ENCODE assay signal across 9 cellular contexts in genomic region chr19:19661675-19662251, GRCh38. TPM values are rescaled to one million over a fixed set of nuclear protein-coding genes. Genes with fewer than 3 reads are reported as not detected.
DNase-seq lines count a peak whose midpoint lies in the region; ATAC-seq lines count a peak whose summit lies in the region.
"Had no signal": no experiment of that assay in that cellular context is flagged by ENCODE, and none has a peak within 500 bp of the region (broad histone marks: within the 10 kb centered on the region; RNA-seq: fewer than 3 reads in every experiment).

No MANE protein-coding gene starts in this region.

- no peak overlapping the region for H2AFZ ChIP-seq in neuron (ENCODE audit: low read depth, low read length)

- ATAC-seq in GM18502 (IDR thresholded peaks at IDR 0.05; ENCODE audit: poor library complexity, unreplicated experiment) (peak; percentile 45), GM21786 (IDR thresholded peaks at IDR 0.05; ENCODE audit: unreplicated experiment) (peak; percentile 43)
- peak in 1 of 2 donors; percentile 39 for ATAC-seq in activated naive CD4-positive, alpha-beta T cell treated with anti-CD3 and anti-CD28 coated beads, Interleukin-2, amount 50 U/mL, for 72 hours

- H3K4me1 ChIP-seq in neuron (ENCODE audit: insufficient read depth, low read length), result peaks cover 17% of the 10 kb centered on the region

- no peaks in the 10 kb centered on the region for H3K9me3 ChIP-seq in neuron (ENCODE audit: low read length)
- H3K9me3 ChIP-seq: ovary had no signal

- H3K9me3 Mint-ChIP-seq in activated naive CD4-positive, alpha-beta T cell treated with anti-CD3 and anti-CD28 coated beads, Interleukin-2, amount 50 U/mL, for 72 hours, result no peaks in the 10 kb centered on the region

- peaks cover 30% of the 10 kb centered on the region in 2 donors for H3K36me3 Mint-ChIP-seq in activated naive CD4-positive, alpha-beta T cell treated with anti-CD3 and anti-CD28 coated beads, Interleukin-2, amount 50 U/mL, for 72 hours

- H3K27ac Mint-ChIP-seq in activated naive CD4-positive, alpha-beta T cell treated with anti-CD3 and anti-CD28 coated beads, Interleukin-2, amount 50 U/mL, for 72 hours, result peak overlapping the region; percentile 92 to 93

- no peaks in the 10 kb centered on the region for H3K27me3 ChIP-seq in neuron (ENCODE audit: insufficient read depth, low read length)
- H3K27me3 ChIP-seq: ovary had no signal

- DNase-seq in MV-4-11 (lab: John Stamatoyannopoulos, UW), result peak; percentile 99
- DNase-seq in activated naive CD4-positive, alpha-beta T cell treated with anti-CD3 and anti-CD28 coated beads, Interleukin-2, amount 50 U/mL, for 72 hours (ENCODE audit: low spot score in 2 of 2), result peak; percentile 49 to 55
- no peak for DNase-seq in NCI-H1930 (lab: John Stamatoyannopoulos, UW)
- DNase-seq in NCI-H1417 treated with DMSO at 0.1 percent for 48 hours (lab: John Stamatoyannopoulos, UW), result no peak
- DNase-seq in NCI-H2081 treated with DMSO at 0.1 percent for 48 hours (lab: John Stamatoyannopoulos, UW), result no peak

- peaks cover 36% of the 10 kb centered on the region for H3K36me3 ChIP-seq in neuron (ENCODE audit: insufficient read depth, low read length)
- H3K36me3 ChIP-seq: ovary had no signal

- peak overlapping the region; percentile 8 for H3K4me3 ChIP-seq in neuron (ENCODE audit: low read length)

RNA-seq across cellular contexts. Expression of gene ATP13A1, which starts 1.7 kb away (rescaled TPM):
- total RNA-seq in activated naive CD4-positive, alpha-beta T cell treated with anti-CD3 and anti-CD28 coated beads, Interleukin-2, amount 50 U/mL, for 72 hours, result 10 to 100 TPM; 35.6 to 83.0 TPM

RNA-seq across cellular contexts. Expression of gene ZNF101, which starts 6.9 kb away (rescaled TPM):
- total RNA-seq in activated naive CD4-positive, alpha-beta T cell treated with anti-CD3 and anti-CD28 coated beads, Interleukin-2, amount 50 U/mL, for 72 hours, result 10 to 100 TPM; 66.9 to 79.6 TPM

RNA-seq across cellular contexts. Expression of gene GMIP, which starts 18.3 kb away (rescaled TPM):
- 100 to 1,000 TPM in 1 of 2 donors, 10 to 100 TPM in 1; 69.7 to 106 TPM for total RNA-seq in activated naive CD4-positive, alpha-beta T cell treated with anti-CD3 and anti-CD28 coated beads, Interleukin-2, amount 50 U/mL, for 72 hours

RNA-seq across cellular contexts. Expression of gene LPAR2, which starts 33.7 kb away (rescaled TPM):
- 100 to 1,000 TPM in 1 of 2 donors, 10 to 100 TPM in 1; 35.4 to 122 TPM for total RNA-seq in activated naive CD4-positive, alpha-beta T cell treated with anti-CD3 and anti-CD28 coated beads, Interleukin-2, amount 50 U/mL, for 72 hours

RNA-seq across cellular contexts. Expression of gene PBX4, which starts 43.3 kb away (rescaled TPM):
- total RNA-seq in activated naive CD4-positive, alpha-beta T cell treated with anti-CD3 and anti-CD28 coated beads, Interleukin-2, amount 50 U/mL, for 72 hours, result 10 to 100 TPM; 27.6 to 37.3 TPM

Comparison
In these comparisons a context has a peak if more than half of its experiments do, and no peak if none do; other contexts are left out.
1. DNase-seq: peak in MV-4-11 (single experiment) and activated naive CD4-positive, alpha-beta T cell treated with anti-CD3 and anti-CD28 coated beads, Interleukin-2, amount 50 U/mL, for 72 hours (2 of 2); none in NCI-H1930 (0 of 2), NCI-H1417 treated with DMSO at 0.1 percent for 48 hours (single experiment) and NCI-H2081 treated with DMSO at 0.1 percent for 48 hours (single experiment).